17 cellular contexts compared by ENCODE assay signal in genomic region chr5:93430673-93431192, GRCh38.
A peak's percentile ranks its signal among the peaks of the same experiment; 100 is the strongest.
DNase-seq lines count a peak whose midpoint lies in the region; ATAC-seq and TF ChIP-seq lines count a peak whose summit lies in the region.
"Had no signal": no experiment of that assay in that cellular context is flagged by ENCODE, and none has a peak within 500 bp of the region (broad histone marks: within the 10 kb centered on the region; RNA-seq: fewer than 3 reads in every experiment).

No MANE protein-coding gene starts in this region.

- intact Hi-C loops in breast epithelium (cut with DNase I; ENCODE audit: low total_unique reads), result no loop called here

- no peak for TF ChIP-seq POLR2A in breast epithelium (IDR thresholded peaks at IDR 0.05)

- H3K14ac ChIP-seq in H9 (ENCODE audit: insufficient read depth, low read length), result no peak overlapping the region

- WGBS in H9 (ENCODE audit: extremely low coverage, insufficient read length, low lambda C conversion rate), result no CpG with 5 or more reads among the region's 2 CpGs

- H3K9me3 ChIP-seq in H9 (ENCODE audit: control insufficient read depth, low read depth, low read length) (no peaks in the 10 kb centered on the region), neural progenitor cell (ENCODE audit: low read depth) (no peaks in the 10 kb centered on the region), breast epithelium (no peaks in the 10 kb centered on the region)

- H3F3A ChIP-seq in neural progenitor cell (ENCODE audit: low read depth), result no peaks in the 10 kb centered on the region

- no peak overlapping the region for H2AK5ac ChIP-seq in H9 (ENCODE audit: insufficient read length, low read length)

- no peak overlapping the region for H2BK5ac ChIP-seq in H9 (ENCODE audit: insufficient read length, low read length)

- H3K79me2 ChIP-seq in H9 (ENCODE audit: insufficient read depth, low read length) (no peaks in the 10 kb centered on the region), neural progenitor cell (ENCODE audit: low read depth) (no peaks in the 10 kb centered on the region)

- no peak overlapping the region for H4K91ac ChIP-seq in H9 (ENCODE audit: insufficient read length, low read depth, low read length)

- no peaks in the 10 kb centered on the region for H3K27me3 Mint-ChIP-seq in H9 (ENCODE audit: low read depth)
- no peaks in the 10 kb centered on the region for H3K27me3 Mint-ChIP-seq in neural progenitor cell (ENCODE audit: insufficient read depth, low read depth)
- H3K27me3 Mint-ChIP-seq: CD4-positive, alpha-beta T cell; IgD-negative memory B cell had no signal

- H3K4me3 ChIP-seq in cardiac fibroblast (replicated peaks in 1 of 2; ENCODE audit: low read depth in 2 of 2, low read length in 2 of 2), result no peak overlapping the region
- H3K4me3 ChIP-seq in neural progenitor cell, result no peak overlapping the region
- H3K4me3 ChIP-seq in breast epithelium, result no peak overlapping the region
- H3K4me3 ChIP-seq: GM12878 had no signal

- no peak overlapping the region for H4K8ac ChIP-seq in H9 (replicated peaks; ENCODE audit: insufficient read length, low read depth, low read length)

- no peak overlapping the region for H2BK20ac ChIP-seq in H9 (ENCODE audit: low read depth, low read length, poor library complexity, severe bottlenecking)

- H3K4me2 ChIP-seq in H9 (ENCODE audit: insufficient read depth, insufficient read length, low read length), result no peak overlapping the region
- H3K4me2 ChIP-seq in neural progenitor cell, result no peak overlapping the region

- ATAC-seq in HG03039 (IDR thresholded peaks at IDR 0.05; ENCODE audit: unreplicated experiment), result no peak
- ATAC-seq: GM12878 had no signal

- no peak overlapping the region for H2BK12ac ChIP-seq in H9 (ENCODE audit: insufficient read length, low read depth, low read length)

- H3K27ac ChIP-seq in H9 (ENCODE audit: insufficient read length, low read depth, low read length) (no peak overlapping the region), neural progenitor cell (no peak overlapping the region), breast epithelium (no peak overlapping the region)

- no peak overlapping the region for H2BK15ac ChIP-seq in H9 (ENCODE audit: low read depth, low read length)

- TF ChIP-seq CTCF in H9 (conservative IDR thresholded peaks at IDR 0.05), result peak; percentile 23; the same call in 1 of the 3 replicates
- TF ChIP-seq CTCF in cardiac fibroblast (IDR thresholded peaks at IDR 0.05; ENCODE audit: low read depth, low read length), result peak; percentile 8
- peak; percentile 17 for TF ChIP-seq CTCF in neural progenitor cell (IDR thresholded peaks at IDR 0.05)
- TF ChIP-seq CTCF in breast epithelium (IDR thresholded peaks at IDR 0.05), result no peak

- no peak overlapping the region for H3K27ac Mint-ChIP-seq in H9
- no peak overlapping the region for H3K27ac Mint-ChIP-seq in neural progenitor cell
- H3K27ac Mint-ChIP-seq: B cell; CD4-positive, alpha-beta T cell; IgD-negative memory B cell had no signal

- H3K4me1 ChIP-seq in H9 (ENCODE audit: insufficient read depth, low read length) (peaks cover 5% of the 10 kb centered on the region), neural progenitor cell (peaks cover 19% of the 10 kb centered on the region), breast epithelium (no peaks in the 10 kb centered on the region)

- H3K9ac ChIP-seq in H9 (ENCODE audit: extremely low read depth, insufficient read length, low read length) (no peak overlapping the region), neural progenitor cell (no peak overlapping the region)

- H3K27me3 ChIP-seq in H9 (ENCODE audit: insufficient read depth, low read length) (no peaks in the 10 kb centered on the region), neural progenitor cell (no peaks in the 10 kb centered on the region), breast epithelium (no peaks in the 10 kb centered on the region)

- no peak overlapping the region for H3T11ph ChIP-seq in H9 (ENCODE audit: low read length)

- no peak overlapping the region for H4K5ac ChIP-seq in H9 (ENCODE audit: insufficient read length, low read depth, low read length)

- H3K4me3 Mint-ChIP-seq in H9 (no peak overlapping the region), neural progenitor cell (no peak overlapping the region)
- H3K4me3 Mint-ChIP-seq: B cell; CD4-positive, alpha-beta T cell; IgD-negative memory B cell had no signal

- no peaks in the 10 kb centered on the region for H3K9me3 Mint-ChIP-seq in H9
- H3K9me3 Mint-ChIP-seq in neural progenitor cell, result peaks cover 3% of the 10 kb centered on the region

- H3K79me1 ChIP-seq in H9 (ENCODE audit: insufficient read depth, low read depth, low read length, poor library complexity, severe bottlenecking), result no peaks in the 10 kb centered on the region

- H2AFZ ChIP-seq in H9 (ENCODE audit: low read length) (no peak overlapping the region), neural progenitor cell (replicated peaks) (no peak overlapping the region)

- H4K20me1 ChIP-seq in H9 (ENCODE audit: control insufficient read depth, insufficient read depth, insufficient read length), result no peaks in the 10 kb centered on the region
- no peaks in the 10 kb centered on the region for H4K20me1 ChIP-seq in neural progenitor cell (ENCODE audit: low read depth)

- H3K56ac ChIP-seq in H9 (ENCODE audit: insufficient read length, low read depth, low read length), result no peak overlapping the region

- DNase-seq in EH (ENCODE audit: low read depth), result peak; percentile 21
- DNase-seq in H9, result no peak
- no peak for DNase-seq in cardiac fibroblast (ENCODE audit: low read depth in 2 of 2)
- DNase-seq in neural progenitor cell (ENCODE audit: low spot score), result peak; percentile 13
- no peak for DNase-seq in AG08395 (ENCODE audit: low spot score)
- no peak for DNase-seq in breast epithelium (ENCODE audit: low spot score in 2 of 2)
- DNase-seq: ACHN; C1 segment of cervical spinal cord; Calu3; CD4-positive, alpha-beta T cell; DMS 273 treated with DMSO at 0.1 percent for 48 hours; GOT3; HCEC 1CT had no signal

- no peak overlapping the region for H2BK120ac ChIP-seq in H9 (ENCODE audit: low read depth, low read length, poor library complexity, severe bottlenecking)

- H3K36me3 Mint-ChIP-seq in H9 (ENCODE audit: insufficient read depth in 1 of 3, low read depth in 3 of 3), result no peaks in the 10 kb centered on the region
- H3K36me3 Mint-ChIP-seq in neural progenitor cell, result peaks cover 5% of the 10 kb centered on the region
- H3K36me3 Mint-ChIP-seq: IgD-negative memory B cell had no signal

- no peak overlapping the region for H3K18ac ChIP-seq in H9 (ENCODE audit: insufficient read length, low read depth, low read length)

- no peaks in the 10 kb centered on the region for H3K23me2 ChIP-seq in H9 (ENCODE audit: insufficient read length, low read depth, low read length, poor library complexity, severe bottlenecking)

- no peak overlapping the region for H3K23ac ChIP-seq in H9 (ENCODE audit: insufficient read length, low read depth, low read length)

- H3K4me1 Mint-ChIP-seq in H9 (peaks cover 11 to 21% of the 10 kb centered on the region in 2 experiments), neural progenitor cell (peaks cover 41% of the 10 kb centered on the region)
- H3K4me1 Mint-ChIP-seq: B cell, IgD-negative memory B cell had no signal

- no peak overlapping the region for H3K4ac ChIP-seq in H9 (ENCODE audit: low read depth, low read length)

- H3K36me3 ChIP-seq in neural progenitor cell, result no peaks in the 10 kb centered on the region
- no peaks in the 10 kb centered on the region for H3K36me3 ChIP-seq in breast epithelium

Comparison
In these comparisons a context has a peak if more than half of its experiments do, and no peak if none do; other contexts are left out.
1. DNase-seq: peak in EH (single experiment) and neural progenitor cell (single experiment); none in H9 (single experiment), cardiac fibroblast (0 of 2), AG08395 (single experiment) and breast epithelium (0 of 2).
2. CTCF ChIP-seq: peak in H9 (single experiment), cardiac fibroblast (single experiment) and neural progenitor cell (single experiment); none in breast epithelium (0 of 3).